8 cellular contexts compared by ENCODE assay signal in genomic region chr2:27583390-27583915, GRCh38. TPM values are rescaled to one million over a fixed set of nuclear protein-coding genes. Genes with fewer than 3 reads are reported as not detected.
DNase-seq lines count a peak whose midpoint lies in the region; ATAC-seq and TF ChIP-seq lines count a peak whose summit lies in the region.

No MANE protein-coding gene starts in this region.

- peaks cover 27% of the 10 kb centered on the region for H4K20me1 ChIP-seq in SK-N-SH (ENCODE audit: insufficient read depth)

- H3K9me3 ChIP-seq in SK-N-SH (peaks cover 2% of the 10 kb centered on the region; the same call in 1 of the 2 replicates), esophagus muscularis mucosa (peaks cover 0 to 18% (median 13%) of the 10 kb centered on the region in 4 donors), ovary (no peaks in the 10 kb centered on the region)

- H2AFZ ChIP-seq in SK-N-SH (ENCODE audit: low read depth), result peak overlapping the region; percentile 96

- H3K27me3 Mint-ChIP-seq in T-helper 1 cell treated with Interleukin-12 subunit alpha and Interleukin-12 subunit beta and Interleukin-4 antibody, amounts not matched to agents 30 μg/mL and 1 μg/mL, for 36 hours (ENCODE audit: low read depth), result peaks cover 14% of the 10 kb centered on the region

- H3K27me3 ChIP-seq in SK-N-SH (ENCODE audit: insufficient read depth), result no peaks in the 10 kb centered on the region
- no peaks in the 10 kb centered on the region for H3K27me3 ChIP-seq in esophagus muscularis mucosa
- no peaks in the 10 kb centered on the region for H3K27me3 ChIP-seq in ovary

- intact Hi-C loops in esophagus muscularis mucosa (cut with DNase I), result loop anchor here (2.0 kb wide), 1 partner anchor 93 kb away; no protein-coding TSS in a partner anchor
- intact Hi-C loops in ovary (cut with DNase I), result loop anchor here in 1 of 4 donors (10.0 kb wide), 1 partner anchor 89 kb away; the partner anchor contains the start of genes FNDC4 and GCKR

- H3K27ac ChIP-seq in SK-N-SH (ENCODE audit: low read depth in 2 of 2, low read length in 1 of 2) (peak overlapping the region; percentile 54 to 83), esophagus muscularis mucosa (replicated peaks in 1 of 4) (peak overlapping the region; percentile 72 to 83 (median 76)), ovary (peak overlapping the region; percentile 42 to 66)

- TF ChIP-seq CTCF in SK-N-SH (IDR thresholded peaks at IDR 0.05) (no peak), esophagus muscularis mucosa (IDR thresholded peaks at IDR 0.05) (no peak), ovary (IDR thresholded peaks at IDR 0.05) (no peak)

- DNase-seq in T-helper 1 cell (no peak), SK-N-SH (no peak), esophagus muscularis mucosa (ENCODE audit: extremely low spot score) (peak; percentile 79), ovary (no peak), HT-29 (ENCODE audit: low spot score) (no peak), NCI-H1694 treated with DMSO at 0.1 percent for 48 hours (lab: John Stamatoyannopoulos, UW) (no peak)

- peaks cover 54% of the 10 kb centered on the region for H3K79me2 ChIP-seq in SK-N-SH (ENCODE audit: insufficient read depth)

- peaks cover 39% of the 10 kb centered on the region for H3K4me1 Mint-ChIP-seq in T-helper 1 cell treated with Interleukin-12 subunit alpha and Interleukin-12 subunit beta and Interleukin-4 antibody, amounts not matched to agents 30 μg/mL and 1 μg/mL, for 36 hours (ENCODE audit: low read depth)

- no peak for TF ChIP-seq RAD21 in SK-N-SH (IDR thresholded peaks at IDR 0.05; ENCODE audit: low read length)

- H3K4me2 ChIP-seq in SK-N-SH, result peak overlapping the region; percentile 94

- H3K9me2 ChIP-seq in SK-N-SH, result no peaks in the 10 kb centered on the region

- no peak for ATAC-seq in HG02885 (IDR thresholded peaks at IDR 0.05; ENCODE audit: poor library complexity, unreplicated experiment)

- H3K4me3 ChIP-seq in SK-N-SH (ENCODE audit: low read depth in 2 of 2, low read length in 1 of 2) (peak overlapping the region; percentile 89), esophagus muscularis mucosa (peak overlapping the region; percentile 62 to 72 (median 67)), ovary (peak overlapping the region; percentile 67)

- POLR2A ChIA-PET in SK-N-SH (lab: Yijun Ruan, JAX), result interaction anchor here (0.5 to 1.7 kb wide), 6 partner anchors 26 to 1743 kb away, joined by 3 to 5 read pairs (median 4); partner anchors contain the start of genes CCDC121, GPN1 and NRBP1

- WGBS in SK-N-SH (ENCODE audit: low lambda C conversion rate), result 4% methylated on average over 12 of the region's 12 CpGs
- 8% methylated on average over 12 of the region's 12 CpGs for WGBS in esophagus muscularis mucosa
- WGBS in ovary, 3 donors, result 2 to 5% (median 2%) methylated on average over 12 of the region's 12 CpGs

- H3K36me3 ChIP-seq in SK-N-SH (replicated peaks in 1 of 2; ENCODE audit: control insufficient read depth in 1 of 2, insufficient read depth in 2 of 2, low read length in 1 of 2) (peaks cover 2 to 4% of the 10 kb centered on the region in 2 experiments), esophagus muscularis mucosa (no peaks in the 10 kb centered on the region), ovary (no peaks in the 10 kb centered on the region)

- H3K4me1 ChIP-seq in SK-N-SH (ENCODE audit: control insufficient read depth in 1 of 2, insufficient read depth in 2 of 2, low read depth in 1 of 2, low read length in 1 of 2) (peaks cover 0 to 17% of the 10 kb centered on the region in 2 experiments; a peak in 2 of 4 replicates), esophagus muscularis mucosa (peaks cover 17 to 32% (median 29%) of the 10 kb centered on the region in 4 donors), ovary (ENCODE audit: insufficient read depth) (peaks cover 8% of the 10 kb centered on the region)

- TF ChIP-seq EP300 in SK-N-SH (IDR thresholded peaks at IDR 0.05; ENCODE audit: borderline replicate concordance in 1 of 2, low read depth in 1 of 2, low read length in 1 of 2), result no peak
- TF ChIP-seq EP300 in esophagus muscularis mucosa (IDR thresholded peaks at IDR 0.05), result no peak
- no peak for TF ChIP-seq EP300 in ovary (IDR thresholded peaks at IDR 0.05)

- CTCF ChIA-PET in SK-N-SH (lab: Yijun Ruan, JAX), result no interaction called here

- H3K36me3 Mint-ChIP-seq in T-helper 1 cell treated with Interleukin-12 subunit alpha and Interleukin-12 subunit beta and Interleukin-4 antibody, amounts not matched to agents 30 μg/mL and 1 μg/mL, for 36 hours (ENCODE audit: low read depth), result peaks cover 26% of the 10 kb centered on the region

- peaks cover 4% of the 10 kb centered on the region for H3K9me3 Mint-ChIP-seq in T-helper 1 cell treated with Interleukin-12 subunit alpha and Interleukin-12 subunit beta and Interleukin-4 antibody, amounts not matched to agents 30 μg/mL and 1 μg/mL, for 36 hours

- peak overlapping the region; percentile 93 for H3K27ac Mint-ChIP-seq in T-helper 1 cell treated with Interleukin-12 subunit alpha and Interleukin-12 subunit beta and Interleukin-4 antibody, amounts not matched to agents 30 μg/mL and 1 μg/mL, for 36 hours

- peak overlapping the region; percentile 97 for H3K4me3 Mint-ChIP-seq in T-helper 1 cell treated with Interleukin-12 subunit alpha and Interleukin-12 subunit beta and Interleukin-4 antibody, amounts not matched to agents 30 μg/mL and 1 μg/mL, for 36 hours

- peaks cover 7% of the 10 kb centered on the region for H3F3A ChIP-seq in SK-N-SH (replicated peaks; ENCODE audit: insufficient read depth)

- TF ChIP-seq POLR2A in esophagus muscularis mucosa (IDR thresholded peaks at IDR 0.05; ENCODE audit: low read depth) (no peak), ovary (IDR thresholded peaks at IDR 0.05) (no peak)

- H3K9ac ChIP-seq in SK-N-SH, result peak overlapping the region; percentile 73

TF ChIP-seq in SK-N-SH, 30 proteins besides CTCF, POLR2A, EP300 and RAD21:
- no peak for TF ChIP-seq YY1 (IDR thresholded peaks at IDR 0.05; ENCODE audit: low read depth)
- no peak for TF ChIP-seq REST (IDR thresholded peaks at IDR 0.05; ENCODE audit: low read depth, low read length)
- no peak for TF ChIP-seq SIN3A (IDR thresholded peaks at IDR 0.05; ENCODE audit: borderline replicate concordance, low read depth, low read length)
- no peak for TF ChIP-seq JUND (IDR thresholded peaks at IDR 0.05)
- no peak for TF ChIP-seq TCF12 (IDR thresholded peaks at IDR 0.05)
- no peak for TF ChIP-seq FOSL2 (IDR thresholded peaks at IDR 0.05; ENCODE audit: borderline replicate concordance, low read depth)
TF ChIP-seq in SK-N-SH: peak in this region for 0.

RNA-seq across cellular contexts. Expression of gene ZNF512, which starts 0.6 kb away (rescaled TPM):
- 22.3 and 36.5 TPM in 2 replicates for polyA plus RNA-seq in SK-N-SH (2012; rRNA removed)
- 26.9 and 29.5 TPM in 2 replicates for polyA plus RNA-seq in SK-N-SH (2012; cell fraction: cytosol; rRNA removed)
- 87.7 and 112 TPM in 2 replicates for polyA plus RNA-seq in SK-N-SH (2012; cell fraction: nucleus; rRNA removed)
- total RNA-seq in esophagus muscularis mucosa, result 10 to 100 TPM; 29.5 to 39.3 (median 33.7) TPM
- 10 to 100 TPM; 40.2 to 69.3 (median 53.4) TPM for total RNA-seq in ovary
- 10 to 100 TPM; 28.8 to 79.7 TPM for polyA plus RNA-seq in ovary
- total RNA-seq in HT-29 (2014; rRNA removed; shearing (Covaris generic)), result 10.2 and 14.4 TPM in 2 replicates

RNA-seq across cellular contexts. Expression of gene CCDC121, which starts 45.4 kb away (rescaled TPM):
- polyA plus RNA-seq in SK-N-SH (2012; rRNA removed) (2.3 and 2.7 TPM in 2 replicates), ovary (1 to 10 TPM; 5.8 to 6.1 TPM)
- polyA plus RNA-seq in SK-N-SH (2012; cell fraction: cytosol; rRNA removed), result 2.5 and 2.8 TPM in 2 replicates
- 2.8 and 3.3 TPM in 2 replicates for polyA plus RNA-seq in SK-N-SH (2012; cell fraction: nucleus; rRNA removed)
- total RNA-seq in esophagus muscularis mucosa (1 to 10 TPM; 2.7 to 6.2 (median 5.2) TPM), ovary (1 to 10 TPM; 3.2 to 8.8 (median 6.5) TPM)
- total RNA-seq in HT-29 (2014; rRNA removed; shearing (Covaris generic)), result 0.99 and 3.7 TPM in 2 replicates

RNA-seq across cellular contexts. Expression of gene GPN1, which starts 45.4 kb away (rescaled TPM):
- polyA plus RNA-seq in SK-N-SH (2012; rRNA removed), result 74.0 and 92.8 TPM in 2 replicates
- polyA plus RNA-seq in SK-N-SH (2012; cell fraction: cytosol; rRNA removed), result 97.6 and 100 TPM in 2 replicates
- polyA plus RNA-seq in SK-N-SH (2012; cell fraction: nucleus; rRNA removed), result 56.0 and 77.7 TPM in 2 replicates
- total RNA-seq in esophagus muscularis mucosa, result 10 to 100 TPM; 18.8 to 28.1 (median 22.7) TPM
- 10 to 100 TPM; 15.1 to 24.3 (median 21.4) TPM for total RNA-seq in ovary
- 10 to 100 TPM; 20.4 to 48.3 TPM for polyA plus RNA-seq in ovary
- total RNA-seq in HT-29 (2014; rRNA removed; shearing (Covaris generic)), result 22.2 and 24.0 TPM in 2 replicates
